1 cellular context compared by ENCODE assay signal in the genomic region with DNA sequence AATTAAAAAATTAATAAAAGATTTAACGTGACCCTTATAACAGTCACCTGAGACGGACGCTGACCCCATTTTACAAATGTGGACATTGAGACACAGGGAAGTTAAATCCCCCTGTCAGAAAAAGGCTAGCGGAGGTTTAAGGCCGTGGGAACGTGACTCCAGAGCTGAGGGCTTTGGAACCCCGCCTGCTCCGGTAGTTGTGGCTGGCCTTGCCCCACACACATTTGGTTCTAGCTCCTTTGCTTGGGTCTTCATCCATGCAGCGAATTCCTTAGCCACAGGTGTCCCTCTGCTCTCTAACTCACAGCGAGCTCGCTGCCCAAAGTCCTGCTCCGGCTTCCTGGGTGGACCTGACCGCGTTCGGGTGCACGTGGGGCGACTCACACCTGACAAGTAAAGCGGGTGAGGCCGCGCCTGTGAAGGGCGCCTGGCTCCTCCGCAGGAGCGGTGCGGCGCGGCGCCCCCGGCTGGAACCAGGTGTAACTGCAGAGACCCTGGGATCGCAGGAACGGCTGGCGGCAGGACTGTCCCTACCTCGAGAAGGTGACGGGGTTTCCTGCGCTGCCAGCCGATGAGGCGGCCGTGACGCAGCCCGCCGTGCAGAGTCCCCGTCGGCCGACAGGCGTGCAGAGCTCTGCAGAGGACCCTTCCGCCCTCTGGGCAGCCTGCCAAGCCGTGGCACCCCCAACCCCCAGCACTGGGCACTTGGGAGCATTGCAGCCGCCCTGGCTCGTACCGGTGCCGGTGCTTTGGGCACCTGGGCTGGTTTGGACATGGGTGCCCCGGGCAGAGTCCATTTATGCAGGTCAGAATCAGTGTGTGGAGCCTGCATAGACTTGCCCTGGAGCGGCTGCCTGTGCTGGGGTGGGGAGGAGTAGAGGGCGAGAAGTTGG.
TF ChIP-seq lines count a peak whose summit lies in the region.

No MANE protein-coding gene starts in this region.

TF ChIP-seq in K562, 482 proteins besides CTCF, POLR2A, EP300 and RAD21 (continued from another document and continues in another):
- TF ChIP-seq RERE (CRISPR knock-in tag; IDR thresholded peaks at IDR 0.05; ENCODE audit: borderline replicate concordance) (no peak), ZFP30 (CRISPR knock-in tag; IDR thresholded peaks at IDR 0.05; ENCODE audit: borderline replicate concordance) (no peak), CSDE1 (IDR thresholded peaks at IDR 0.05) (no peak), ATF1 (CRISPR knock-in tag; IDR thresholded peaks at IDR 0.05) (no peak), ATF1 (tag; IDR thresholded peaks at IDR 0.05) (0 out of 2 replicates have a peak, but pooled peaks have one; percentile 34), CEBPB (tag; IDR thresholded peaks at IDR 0.05) (no peak), ETS1 (conservative IDR thresholded peaks at IDR 0.05; ENCODE audit: control insufficient read depth, low read depth, low read length) (no peak), COPS2 (conservative IDR thresholded peaks at IDR 0.05) (no peak), SLC30A9 (CRISPR knock-in tag; IDR thresholded peaks at IDR 0.05) (no peak), HDAC2 (IDR thresholded peaks at IDR 0.05) (no peak), ZNF79 (CRISPR knock-in tag; IDR thresholded peaks at IDR 0.05; ENCODE audit: low read depth) (no peak), ARNT (IDR thresholded peaks at IDR 0.05) (no peak), NFRKB (IDR thresholded peaks at IDR 0.05; ENCODE audit: low read depth) (no peak), MXI1 (IDR thresholded peaks at IDR 0.05; ENCODE audit: low read depth, low read length) (no peak), HNRNPUL1 (IDR thresholded peaks at IDR 0.05; ENCODE audit: low read length) (no peak), NFE2L1 (tag; IDR thresholded peaks at IDR 0.05; ENCODE audit: borderline replicate concordance, low read depth) (no peak), MED1 (CRISPR knock-in tag; IDR thresholded peaks at IDR 0.05; ENCODE audit: borderline replicate concordance) (no peak), RFX1 (IDR thresholded peaks at IDR 0.05) (no peak), ZNF717 (CRISPR knock-in tag; IDR thresholded peaks at IDR 0.05) (no peak), E2F6 (IDR thresholded peaks at IDR 0.05; ENCODE audit: borderline replicate concordance in 1 of 2, extremely low read depth in 1 of 2, insufficient read depth in 1 of 2, insufficient read length in 1 of 2, low read depth in 1 of 2, low read length in 1 of 2, poor library complexity in 1 of 2, severe bottlenecking in 1 of 2) (peak; percentile 80 to 88), CREB1 (IDR thresholded peaks at IDR 0.05) (no peak), CREB1 (CRISPR knock-in tag; IDR thresholded peaks at IDR 0.05) (peak; percentile 60; the same call in 1 of the 2 replicates), MYBL2 (IDR thresholded peaks at IDR 0.05; ENCODE audit: low read depth) (no peak), MYBL2 (CRISPR knock-in tag; IDR thresholded peaks at IDR 0.05; ENCODE audit: borderline replicate concordance) (no peak), ZKSCAN8 (CRISPR knock-in tag; IDR thresholded peaks at IDR 0.05) (no peak), ZNF699 (CRISPR knock-in tag; IDR thresholded peaks at IDR 0.05; ENCODE audit: insufficient replicate concordance) (no peak), MCM7 (IDR thresholded peaks at IDR 0.05) (no peak), CCAR2 (IDR thresholded peaks at IDR 0.05; ENCODE audit: low read depth, low read length) (no peak), SNRNP70 (optimal IDR thresholded peaks at IDR 0.05; ENCODE audit: low read depth, low read length) (no peak), ZKSCAN3 (CRISPR knock-in tag; IDR thresholded peaks at IDR 0.05) (no peak), KAT8 (IDR thresholded peaks at IDR 0.05; ENCODE audit: low read depth) (no peak), ESRRA (IDR thresholded peaks at IDR 0.05; ENCODE audit: borderline replicate concordance, low read depth) (peak; percentile 50; the same call in 1 of the 2 replicates), POU5F1 (IDR thresholded peaks at IDR 0.05; ENCODE audit: borderline replicate concordance, low read depth, low read length, partially characterized antibody) (no peak), KDM5B (IDR thresholded peaks at IDR 0.05; ENCODE audit: insufficient replicate concordance, low read depth, low read length) (no peak), HMG20B (CRISPR knock-in tag; IDR thresholded peaks at IDR 0.05) (no peak), TCFL5 (CRISPR knock-in tag; conservative IDR thresholded peaks at IDR 0.05) (no peak), FOXK1 (CRISPR knock-in tag; IDR thresholded peaks at IDR 0.05; ENCODE audit: borderline replicate concordance) (no peak), FUS (optimal IDR thresholded peaks at IDR 0.05; ENCODE audit: low read depth, low read length) (no peak)
- TF ChIP-seq, protein P1, sequence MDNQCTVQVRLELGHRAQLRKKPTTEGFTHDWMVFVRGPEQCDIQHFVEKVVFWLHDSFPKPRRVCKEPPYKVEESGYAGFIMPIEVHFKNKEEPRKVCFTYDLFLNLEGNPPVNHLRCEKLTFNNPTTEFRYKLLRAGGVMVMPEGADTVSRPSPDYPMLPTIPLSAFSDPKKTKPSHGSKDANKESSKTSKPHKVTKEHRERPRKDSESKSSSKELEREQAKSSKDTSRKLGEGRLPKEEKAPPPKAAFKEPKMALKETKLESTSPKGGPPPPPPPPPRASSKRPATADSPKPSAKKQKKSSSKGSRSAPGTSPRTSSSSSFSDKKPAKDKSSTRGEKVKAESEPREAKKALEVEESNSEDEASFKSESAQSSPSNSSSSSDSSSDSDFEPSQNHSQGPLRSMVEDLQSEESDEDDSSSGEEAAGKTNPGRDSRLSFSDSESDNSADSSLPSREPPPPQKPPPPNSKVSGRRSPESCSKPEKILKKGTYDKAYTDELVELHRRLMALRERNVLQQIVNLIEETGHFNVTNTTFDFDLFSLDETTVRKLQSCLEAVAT (IDR thresholded peaks at IDR 0.05), result no peak
- TF ChIP-seq, protein P2, sequence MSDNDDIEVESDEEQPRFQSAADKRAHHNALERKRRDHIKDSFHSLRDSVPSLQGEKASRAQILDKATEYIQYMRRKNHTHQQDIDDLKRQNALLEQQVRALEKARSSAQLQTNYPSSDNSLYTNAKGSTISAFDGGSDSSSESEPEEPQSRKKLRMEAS (CRISPR knock-in tag; IDR thresholded peaks at IDR 0.05), result peak; percentile 81
- TF ChIP-seq, protein P3, sequence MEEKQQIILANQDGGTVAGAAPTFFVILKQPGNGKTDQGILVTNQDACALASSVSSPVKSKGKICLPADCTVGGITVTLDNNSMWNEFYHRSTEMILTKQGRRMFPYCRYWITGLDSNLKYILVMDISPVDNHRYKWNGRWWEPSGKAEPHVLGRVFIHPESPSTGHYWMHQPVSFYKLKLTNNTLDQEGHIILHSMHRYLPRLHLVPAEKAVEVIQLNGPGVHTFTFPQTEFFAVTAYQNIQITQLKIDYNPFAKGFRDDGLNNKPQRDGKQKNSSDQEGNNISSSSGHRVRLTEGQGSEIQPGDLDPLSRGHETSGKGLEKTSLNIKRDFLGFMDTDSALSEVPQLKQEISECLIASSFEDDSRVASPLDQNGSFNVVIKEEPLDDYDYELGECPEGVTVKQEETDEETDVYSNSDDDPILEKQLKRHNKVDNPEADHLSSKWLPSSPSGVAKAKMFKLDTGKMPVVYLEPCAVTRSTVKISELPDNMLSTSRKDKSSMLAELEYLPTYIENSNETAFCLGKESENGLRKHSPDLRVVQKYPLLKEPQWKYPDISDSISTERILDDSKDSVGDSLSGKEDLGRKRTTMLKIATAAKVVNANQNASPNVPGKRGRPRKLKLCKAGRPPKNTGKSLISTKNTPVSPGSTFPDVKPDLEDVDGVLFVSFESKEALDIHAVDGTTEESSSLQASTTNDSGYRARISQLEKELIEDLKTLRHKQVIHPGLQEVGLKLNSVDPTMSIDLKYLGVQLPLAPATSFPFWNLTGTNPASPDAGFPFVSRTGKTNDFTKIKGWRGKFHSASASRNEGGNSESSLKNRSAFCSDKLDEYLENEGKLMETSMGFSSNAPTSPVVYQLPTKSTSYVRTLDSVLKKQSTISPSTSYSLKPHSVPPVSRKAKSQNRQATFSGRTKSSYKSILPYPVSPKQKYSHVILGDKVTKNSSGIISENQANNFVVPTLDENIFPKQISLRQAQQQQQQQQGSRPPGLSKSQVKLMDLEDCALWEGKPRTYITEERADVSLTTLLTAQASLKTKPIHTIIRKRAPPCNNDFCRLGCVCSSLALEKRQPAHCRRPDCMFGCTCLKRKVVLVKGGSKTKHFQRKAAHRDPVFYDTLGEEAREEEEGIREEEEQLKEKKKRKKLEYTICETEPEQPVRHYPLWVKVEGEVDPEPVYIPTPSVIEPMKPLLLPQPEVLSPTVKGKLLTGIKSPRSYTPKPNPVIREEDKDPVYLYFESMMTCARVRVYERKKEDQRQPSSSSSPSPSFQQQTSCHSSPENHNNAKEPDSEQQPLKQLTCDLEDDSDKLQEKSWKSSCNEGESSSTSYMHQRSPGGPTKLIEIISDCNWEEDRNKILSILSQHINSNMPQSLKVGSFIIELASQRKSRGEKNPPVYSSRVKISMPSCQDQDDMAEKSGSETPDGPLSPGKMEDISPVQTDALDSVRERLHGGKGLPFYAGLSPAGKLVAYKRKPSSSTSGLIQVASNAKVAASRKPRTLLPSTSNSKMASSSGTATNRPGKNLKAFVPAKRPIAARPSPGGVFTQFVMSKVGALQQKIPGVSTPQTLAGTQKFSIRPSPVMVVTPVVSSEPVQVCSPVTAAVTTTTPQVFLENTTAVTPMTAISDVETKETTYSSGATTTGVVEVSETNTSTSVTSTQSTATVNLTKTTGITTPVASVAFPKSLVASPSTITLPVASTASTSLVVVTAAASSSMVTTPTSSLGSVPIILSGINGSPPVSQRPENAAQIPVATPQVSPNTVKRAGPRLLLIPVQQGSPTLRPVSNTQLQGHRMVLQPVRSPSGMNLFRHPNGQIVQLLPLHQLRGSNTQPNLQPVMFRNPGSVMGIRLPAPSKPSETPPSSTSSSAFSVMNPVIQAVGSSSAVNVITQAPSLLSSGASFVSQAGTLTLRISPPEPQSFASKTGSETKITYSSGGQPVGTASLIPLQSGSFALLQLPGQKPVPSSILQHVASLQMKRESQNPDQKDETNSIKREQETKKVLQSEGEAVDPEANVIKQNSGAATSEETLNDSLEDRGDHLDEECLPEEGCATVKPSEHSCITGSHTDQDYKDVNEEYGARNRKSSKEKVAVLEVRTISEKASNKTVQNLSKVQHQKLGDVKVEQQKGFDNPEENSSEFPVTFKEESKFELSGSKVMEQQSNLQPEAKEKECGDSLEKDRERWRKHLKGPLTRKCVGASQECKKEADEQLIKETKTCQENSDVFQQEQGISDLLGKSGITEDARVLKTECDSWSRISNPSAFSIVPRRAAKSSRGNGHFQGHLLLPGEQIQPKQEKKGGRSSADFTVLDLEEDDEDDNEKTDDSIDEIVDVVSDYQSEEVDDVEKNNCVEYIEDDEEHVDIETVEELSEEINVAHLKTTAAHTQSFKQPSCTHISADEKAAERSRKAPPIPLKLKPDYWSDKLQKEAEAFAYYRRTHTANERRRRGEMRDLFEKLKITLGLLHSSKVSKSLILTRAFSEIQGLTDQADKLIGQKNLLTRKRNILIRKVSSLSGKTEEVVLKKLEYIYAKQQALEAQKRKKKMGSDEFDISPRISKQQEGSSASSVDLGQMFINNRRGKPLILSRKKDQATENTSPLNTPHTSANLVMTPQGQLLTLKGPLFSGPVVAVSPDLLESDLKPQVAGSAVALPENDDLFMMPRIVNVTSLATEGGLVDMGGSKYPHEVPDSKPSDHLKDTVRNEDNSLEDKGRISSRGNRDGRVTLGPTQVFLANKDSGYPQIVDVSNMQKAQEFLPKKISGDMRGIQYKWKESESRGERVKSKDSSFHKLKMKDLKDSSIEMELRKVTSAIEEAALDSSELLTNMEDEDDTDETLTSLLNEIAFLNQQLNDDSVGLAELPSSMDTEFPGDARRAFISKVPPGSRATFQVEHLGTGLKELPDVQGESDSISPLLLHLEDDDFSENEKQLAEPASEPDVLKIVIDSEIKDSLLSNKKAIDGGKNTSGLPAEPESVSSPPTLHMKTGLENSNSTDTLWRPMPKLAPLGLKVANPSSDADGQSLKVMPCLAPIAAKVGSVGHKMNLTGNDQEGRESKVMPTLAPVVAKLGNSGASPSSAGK (IDR thresholded peaks at IDR 0.05), result peak; percentile 93
